19 cellular contexts compared by ENCODE assay signal in the genomic region with DNA sequence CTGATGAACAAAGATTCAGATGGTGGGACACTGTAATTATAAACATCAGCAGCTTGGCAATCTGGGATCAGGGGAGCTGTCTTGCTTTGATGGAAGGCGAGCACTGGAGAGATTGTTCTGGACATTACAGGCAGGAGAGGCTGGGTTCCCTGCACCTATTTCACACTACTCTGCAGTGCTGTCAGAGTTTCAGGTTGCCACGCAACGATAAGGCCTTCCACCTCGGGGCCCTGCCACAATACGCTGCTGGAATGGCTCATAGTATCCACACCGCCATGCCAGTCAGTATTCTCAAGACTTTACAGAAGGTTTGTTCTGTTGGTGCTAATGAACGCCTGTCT.
DNase-seq lines count a peak whose midpoint lies in the region; ATAC-seq and TF ChIP-seq lines count a peak whose summit lies in the region.
"Had no signal": no experiment of that assay in that cellular context is flagged by ENCODE, and none has a peak within 500 bp of the region (broad histone marks: within the 10 kb centered on the region; RNA-seq: fewer than 3 reads in every experiment).

No MANE protein-coding gene starts in this region.

- no peak overlapping the region for H3K27ac ChIP-seq in aorta (ENCODE audit: low read depth in 1 of 2, low read length in 2 of 2)

- intact Hi-C loops in aorta (cut with DNase I): no loop called here

- H3K27ac Mint-ChIP-seq in activated naive CD4-positive, alpha-beta T cell treated with anti-CD3 and anti-CD28 coated beads, Interleukin-2, amount 10 ng/mL, durations not matched to agents 7 days and 5 days: no peak overlapping the region
- H3K27ac Mint-ChIP-seq in WTC11: no peak overlapping the region
- H3K27ac Mint-ChIP-seq in nephron progenitor cell: peak overlapping the region; percentile 51
- H3K27ac Mint-ChIP-seq: B cell; CD4-positive, CD25-positive, alpha-beta regulatory T cell; HFFc6 had no signal

- no peak overlapping the region for H3K4me3 Mint-ChIP-seq in activated naive CD4-positive, alpha-beta T cell treated with anti-CD3 and anti-CD28 coated beads, Interleukin-2, amount 10 ng/mL, durations not matched to agents 7 days and 5 days
- no peak overlapping the region for H3K4me3 Mint-ChIP-seq in WTC11
- no peak overlapping the region for H3K4me3 Mint-ChIP-seq in nephron progenitor cell
- H3K4me3 Mint-ChIP-seq: B cell; CD4-positive, CD25-positive, alpha-beta regulatory T cell; HFFc6 had no signal

- peaks cover 15% of the 10 kb centered on the region for H3K27me3 Mint-ChIP-seq in activated naive CD4-positive, alpha-beta T cell treated with anti-CD3 and anti-CD28 coated beads, Interleukin-2, amount 10 ng/mL, durations not matched to agents 7 days and 5 days
- H3K27me3 Mint-ChIP-seq in WTC11 (ENCODE audit: low read depth) (no peaks in the 10 kb centered on the region; the same call in 1 of the 2 replicates), nephron progenitor cell (ENCODE audit: low read depth, poor library complexity) (peaks cover 11% of the 10 kb centered on the region)

- no peaks in the 10 kb centered on the region for H3K36me3 Mint-ChIP-seq in activated naive CD4-positive, alpha-beta T cell treated with anti-CD3 and anti-CD28 coated beads, Interleukin-2, amount 10 ng/mL, durations not matched to agents 7 days and 5 days
- no peaks in the 10 kb centered on the region for H3K36me3 Mint-ChIP-seq in WTC11
- no peaks in the 10 kb centered on the region for H3K36me3 Mint-ChIP-seq in nephron progenitor cell (ENCODE audit: low read depth)
- H3K36me3 Mint-ChIP-seq: CD4-positive, CD25-positive, alpha-beta regulatory T cell had no signal

- no peaks in the 10 kb centered on the region for H3K9me3 ChIP-seq in aorta (ENCODE audit: control insufficient read depth, low read length)

- H3K36me3 ChIP-seq in aorta (ENCODE audit: control insufficient read depth in 1 of 2, insufficient read depth in 2 of 2, low read length in 1 of 2): no peaks in the 10 kb centered on the region

- DNase-seq in activated naive CD4-positive, alpha-beta T cell treated with anti-CD3 and anti-CD28 coated beads, Interleukin-2, amount 10 ng/mL, durations not matched to agents 7 days and 5 days: peak; percentile 9
- DNase-seq in activated naive CD4-positive, alpha-beta T cell treated with Interleukin-2 at 50 U/mL for 16 hours: no peak
- DNase-seq in WTC11 (ENCODE audit: low spot score) (peak; percentile 5), nephron progenitor cell (no peak), aorta (peak; percentile 9 to 25), SKM-1 treated with dmso at 0.1 percent for 144 hours (lab: John Stamatoyannopoulos, UW; ENCODE audit: unreplicated experiment) (no peak), NCI-H2171 treated with DMSO at 0.1 percent for 48 hours (lab: John Stamatoyannopoulos, UW) (no peak)
- DNase-seq: CD4-positive, CD25-positive, alpha-beta regulatory T cell; COR-L47; DND-41; H7; HFFc6; NCI-H1092 treated with DMSO at 0.1 percent for 48 hours; NCI-H146; NCI-H2081 treated with DMSO at 0.1 percent for 48 hours; NCI-H748 treated with DMSO at 0.1 percent for 48 hours; OCI-M1 had no signal

- no peaks in the 10 kb centered on the region for H3K9me3 Mint-ChIP-seq in activated naive CD4-positive, alpha-beta T cell treated with anti-CD3 and anti-CD28 coated beads, Interleukin-2, amount 10 ng/mL, durations not matched to agents 7 days and 5 days
- no peaks in the 10 kb centered on the region for H3K9me3 Mint-ChIP-seq in WTC11
- H3K9me3 Mint-ChIP-seq in nephron progenitor cell: no peaks in the 10 kb centered on the region
- H3K9me3 Mint-ChIP-seq: HFFc6 had no signal

- H3K4me1 ChIP-seq in aorta (ENCODE audit: control insufficient read depth in 1 of 2, insufficient read depth in 2 of 2, low read length in 2 of 2): no peaks in the 10 kb centered on the region

- no peak for TF ChIP-seq CTCF in WTC11 (IDR thresholded peaks at IDR 0.05)
- TF ChIP-seq CTCF in nephron progenitor cell (IDR thresholded peaks at IDR 0.05): no peak

- ATAC-seq in WTC11 (no peak), aorta (ENCODE audit: low FRiP score) (no peak)
- ATAC-seq: K562 had no signal

- CTCF ChIA-PET in activated naive CD4-positive, alpha-beta T cell treated with anti-CD3 and anti-CD28 coated beads, Interleukin-2, amount 10 ng/mL, durations not matched to agents 7 days and 5 days (lab: Charles Lee): no interaction called here
- CTCF ChIA-PET in WTC11 (lab: Charles Lee): interaction anchor here (1.0 kb wide), 3 partner anchors 35 to 156 kb away, joined by 3 to 4 read pairs (median 3); no protein-coding TSS in a partner anchor

- POLR2A ChIA-PET in WTC11 (lab: Charles Lee): no interaction called here

- no peak overlapping the region for H3K4me3 ChIP-seq in aorta (ENCODE audit: low read length in 2 of 2)
- H3K4me3 ChIP-seq: K562 had no signal

- H3K27me3 ChIP-seq in aorta (ENCODE audit: control insufficient read depth in 1 of 2, insufficient read depth in 2 of 2, low read length in 1 of 2): no peaks in the 10 kb centered on the region

- no peaks in the 10 kb centered on the region for H3K4me1 Mint-ChIP-seq in activated naive CD4-positive, alpha-beta T cell treated with anti-CD3 and anti-CD28 coated beads, Interleukin-2, amount 10 ng/mL, durations not matched to agents 7 days and 5 days
- peaks cover 12% of the 10 kb centered on the region; the same call in 1 of the 2 replicates for H3K4me1 Mint-ChIP-seq in WTC11
- H3K4me1 Mint-ChIP-seq in nephron progenitor cell: peaks cover 73% of the 10 kb centered on the region
- H3K4me1 Mint-ChIP-seq: B cell; CD4-positive, CD25-positive, alpha-beta regulatory T cell had no signal

- 83 to 89% methylated on average over 7 of the region's 7 CpGs for WGBS in aorta, 2 donors

TF ChIP-seq in WTC11, 78 proteins besides CTCF, POLR2A, EP300 and RAD21 (continues in another document):
- TF ChIP-seq ATF1 (CRISPR knock-in tag; IDR thresholded peaks at IDR 0.05) (no peak), NFYB (CRISPR knock-in tag; conservative IDR thresholded peaks at IDR 0.05; ENCODE audit: low read depth) (no peak), SP1 (CRISPR knock-in tag; conservative IDR thresholded peaks at IDR 0.05) (no peak), ESRRA (CRISPR knock-in tag; IDR thresholded peaks at IDR 0.05; ENCODE audit: borderline replicate concordance) (no peak), ZNF671 (CRISPR knock-in tag; IDR thresholded peaks at IDR 0.05) (no peak)
- TF ChIP-seq, protein P1, sequence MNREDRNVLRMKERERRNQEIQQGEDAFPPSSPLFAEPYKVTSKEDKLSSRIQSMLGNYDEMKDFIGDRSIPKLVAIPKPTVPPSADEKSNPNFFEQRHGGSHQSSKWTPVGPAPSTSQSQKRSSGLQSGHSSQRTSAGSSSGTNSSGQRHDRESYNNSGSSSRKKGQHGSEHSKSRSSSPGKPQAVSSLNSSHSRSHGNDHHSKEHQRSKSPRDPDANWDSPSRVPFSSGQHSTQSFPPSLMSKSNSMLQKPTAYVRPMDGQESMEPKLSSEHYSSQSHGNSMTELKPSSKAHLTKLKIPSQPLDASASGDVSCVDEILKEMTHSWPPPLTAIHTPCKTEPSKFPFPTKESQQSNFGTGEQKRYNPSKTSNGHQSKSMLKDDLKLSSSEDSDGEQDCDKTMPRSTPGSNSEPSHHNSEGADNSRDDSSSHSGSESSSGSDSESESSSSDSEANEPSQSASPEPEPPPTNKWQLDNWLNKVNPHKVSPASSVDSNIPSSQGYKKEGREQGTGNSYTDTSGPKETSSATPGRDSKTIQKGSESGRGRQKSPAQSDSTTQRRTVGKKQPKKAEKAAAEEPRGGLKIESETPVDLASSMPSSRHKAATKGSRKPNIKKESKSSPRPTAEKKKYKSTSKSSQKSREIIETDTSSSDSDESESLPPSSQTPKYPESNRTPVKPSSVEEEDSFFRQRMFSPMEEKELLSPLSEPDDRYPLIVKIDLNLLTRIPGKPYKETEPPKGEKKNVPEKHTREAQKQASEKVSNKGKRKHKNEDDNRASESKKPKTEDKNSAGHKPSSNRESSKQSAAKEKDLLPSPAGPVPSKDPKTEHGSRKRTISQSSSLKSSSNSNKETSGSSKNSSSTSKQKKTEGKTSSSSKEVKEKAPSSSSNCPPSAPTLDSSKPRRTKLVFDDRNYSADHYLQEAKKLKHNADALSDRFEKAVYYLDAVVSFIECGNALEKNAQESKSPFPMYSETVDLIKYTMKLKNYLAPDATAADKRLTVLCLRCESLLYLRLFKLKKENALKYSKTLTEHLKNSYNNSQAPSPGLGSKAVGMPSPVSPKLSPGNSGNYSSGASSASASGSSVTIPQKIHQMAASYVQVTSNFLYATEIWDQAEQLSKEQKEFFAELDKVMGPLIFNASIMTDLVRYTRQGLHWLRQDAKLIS (CRISPR knock-in tag; IDR thresholded peaks at IDR 0.05; ENCODE audit: borderline replicate concordance): no peak
- TF ChIP-seq, protein P2, sequence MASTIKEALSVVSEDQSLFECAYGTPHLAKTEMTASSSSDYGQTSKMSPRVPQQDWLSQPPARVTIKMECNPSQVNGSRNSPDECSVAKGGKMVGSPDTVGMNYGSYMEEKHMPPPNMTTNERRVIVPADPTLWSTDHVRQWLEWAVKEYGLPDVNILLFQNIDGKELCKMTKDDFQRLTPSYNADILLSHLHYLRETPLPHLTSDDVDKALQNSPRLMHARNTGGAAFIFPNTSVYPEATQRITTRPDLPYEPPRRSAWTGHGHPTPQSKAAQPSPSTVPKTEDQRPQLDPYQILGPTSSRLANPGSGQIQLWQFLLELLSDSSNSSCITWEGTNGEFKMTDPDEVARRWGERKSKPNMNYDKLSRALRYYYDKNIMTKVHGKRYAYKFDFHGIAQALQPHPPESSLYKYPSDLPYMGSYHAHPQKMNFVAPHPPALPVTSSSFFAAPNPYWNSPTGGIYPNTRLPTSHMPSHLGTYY (CRISPR knock-in tag; IDR thresholded peaks at IDR 0.05): no peak
- TF ChIP-seq, protein P3, sequence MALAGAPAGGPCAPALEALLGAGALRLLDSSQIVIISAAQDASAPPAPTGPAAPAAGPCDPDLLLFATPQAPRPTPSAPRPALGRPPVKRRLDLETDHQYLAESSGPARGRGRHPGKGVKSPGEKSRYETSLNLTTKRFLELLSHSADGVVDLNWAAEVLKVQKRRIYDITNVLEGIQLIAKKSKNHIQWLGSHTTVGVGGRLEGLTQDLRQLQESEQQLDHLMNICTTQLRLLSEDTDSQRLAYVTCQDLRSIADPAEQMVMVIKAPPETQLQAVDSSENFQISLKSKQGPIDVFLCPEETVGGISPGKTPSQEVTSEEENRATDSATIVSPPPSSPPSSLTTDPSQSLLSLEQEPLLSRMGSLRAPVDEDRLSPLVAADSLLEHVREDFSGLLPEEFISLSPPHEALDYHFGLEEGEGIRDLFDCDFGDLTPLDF (CRISPR knock-in tag; IDR thresholded peaks at IDR 0.05): no peak
- TF ChIP-seq, protein P4, sequence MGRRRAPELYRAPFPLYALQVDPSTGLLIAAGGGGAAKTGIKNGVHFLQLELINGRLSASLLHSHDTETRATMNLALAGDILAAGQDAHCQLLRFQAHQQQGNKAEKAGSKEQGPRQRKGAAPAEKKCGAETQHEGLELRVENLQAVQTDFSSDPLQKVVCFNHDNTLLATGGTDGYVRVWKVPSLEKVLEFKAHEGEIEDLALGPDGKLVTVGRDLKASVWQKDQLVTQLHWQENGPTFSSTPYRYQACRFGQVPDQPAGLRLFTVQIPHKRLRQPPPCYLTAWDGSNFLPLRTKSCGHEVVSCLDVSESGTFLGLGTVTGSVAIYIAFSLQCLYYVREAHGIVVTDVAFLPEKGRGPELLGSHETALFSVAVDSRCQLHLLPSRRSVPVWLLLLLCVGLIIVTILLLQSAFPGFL (CRISPR knock-in tag; IDR thresholded peaks at IDR 0.05; ENCODE audit: borderline replicate concordance): no peak

Comparison
In these comparisons a context has a peak if more than half of its experiments do, and no peak if none do; other contexts are left out.
1. DNase-seq: peak in activated naive CD4-positive, alpha-beta T cell treated with anti-CD3 and anti-CD28 coated beads, Interleukin-2, amount 10 ng/mL, durations not matched to agents 7 days and 5 days (single experiment), WTC11 (single experiment) and aorta (2 of 2); none in activated naive CD4-positive, alpha-beta T cell treated with Interleukin-2 at 50 U/mL for 16 hours (single experiment), nephron progenitor cell (single experiment), SKM-1 treated with dmso at 0.1 percent for 144 hours (single experiment) and NCI-H2171 treated with DMSO at 0.1 percent for 48 hours (single experiment).